In genomic region chr11:123194308-123195181, GRCh38 we compare ENCODE assay signal across 10 cellular contexts. TPM values are rescaled to one million over a fixed set of nuclear protein-coding genes. Genes with fewer than 3 reads are reported as not detected.
DNase-seq lines count a peak whose midpoint lies in the region; ATAC-seq and TF ChIP-seq lines count a peak whose summit lies in the region.
"Had no signal": no experiment of that assay in that cellular context is flagged by ENCODE, and none has a peak within 500 bp of the region (broad histone marks: within the 10 kb centered on the region; RNA-seq: fewer than 3 reads in every experiment).

No MANE protein-coding gene starts in this region.

- no peak for TF ChIP-seq POLR2A in stomach (IDR thresholded peaks at IDR 0.05)

- ATAC-seq in HG03457 (IDR thresholded peaks at IDR 0.05; ENCODE audit: unreplicated experiment): no peak

- intact Hi-C loops in stomach (cut with DNase I; ENCODE audit: low total_unique reads): no loop called here

- 5 to 10% (median 6%) methylated on average over 14 to 53 of the region's 53 CpGs for WGBS in stomach, 5 donors

- DNase-seq in activated CD8-positive, alpha-beta memory T cell treated with anti-CD3 and anti-CD28 coated beads for 24 hours: peak; percentile 57
- DNase-seq in activated CD8-positive, alpha-beta memory T cell treated with anti-CD3 and anti-CD28 coated beads, Interleukin-2, amount 50 U/mL, for 4 hours: no peak
- DNase-seq in adipocyte (ENCODE audit: low read depth) (peak; percentile 69), stomach (no peak), inferior parietal cortex (ENCODE audit: extremely low spot score) (no peak), T-helper 2 cell (no peak)
- DNase-seq: activated B cell treated with CpG ODN at 0.5 μM for 24 hours, DND-41 had no signal

- H3K4me1 ChIP-seq in adipocyte (ENCODE audit: control insufficient read depth, insufficient read depth, low read length) (peaks cover 65% of the 10 kb centered on the region), iPS-20b (ENCODE audit: insufficient read depth, low read length) (peaks cover 32% of the 10 kb centered on the region), stomach (peaks cover 13 to 54% (median 19%) of the 10 kb centered on the region in 4 donors)

- no peak for TF ChIP-seq EP300 in stomach (IDR thresholded peaks at IDR 0.05)

- H3K27ac ChIP-seq in iPS-20b (ENCODE audit: low read length): peak overlapping the region; percentile 43
- peak overlapping the region; percentile 70 to 90 (median 81) for H3K27ac ChIP-seq in stomach

- no peaks in the 10 kb centered on the region for H3K9me3 ChIP-seq in adipocyte (ENCODE audit: control insufficient read depth, low read length)
- no peaks in the 10 kb centered on the region for H3K9me3 ChIP-seq in iPS-20b (ENCODE audit: insufficient read depth, low read depth, low read length)
- H3K9me3 ChIP-seq in stomach: no peaks in the 10 kb centered on the region

- H3K9ac ChIP-seq in adipocyte (ENCODE audit: low read length) (peak overlapping the region; percentile 99), iPS-20b (ENCODE audit: low read depth, low read length) (peak overlapping the region; percentile 80)

- H3K36me3 ChIP-seq in adipocyte (ENCODE audit: control insufficient read depth, insufficient read depth, low read length, severe bottlenecking) (peaks cover 13% of the 10 kb centered on the region), iPS-20b (ENCODE audit: insufficient read depth, low read depth, low read length) (peaks cover 7% of the 10 kb centered on the region; the same call in 1 of the 2 replicates), stomach (no peaks in the 10 kb centered on the region)

- H3K27me3 ChIP-seq in adipocyte (replicated peaks; ENCODE audit: control insufficient read depth, insufficient read depth, low read length) (no peaks in the 10 kb centered on the region), iPS-20b (ENCODE audit: insufficient read depth, low read length) (peaks cover 50% of the 10 kb centered on the region), stomach (peaks cover 0 to 78% (median 31%) of the 10 kb centered on the region in 3 donors)

- peak overlapping the region; percentile 95 for H3K4me3 ChIP-seq in adipocyte (ENCODE audit: low read length)
- peak overlapping the region; percentile 75 for H3K4me3 ChIP-seq in iPS-20b (ENCODE audit: low read length)
- H3K4me3 ChIP-seq in stomach: peak overlapping the region; percentile 42 to 52 (median 50)

- TF ChIP-seq CTCF in stomach (IDR thresholded peaks at IDR 0.05): no peak

RNA-seq across cellular contexts. Expression of gene CLMP, which starts 0.5 kb away (rescaled TPM):
- total RNA-seq in stomach: 10 to 100 TPM; 37.8 to 81.2 (median 46.7) TPM
- 10 to 100 TPM in 2 of 3 donors, 1 to 10 TPM in 1; 4.9 to 16.2 (median 13.5) TPM for polyA plus RNA-seq in stomach
- total RNA-seq: activated B cell treated with CpG ODN at 0.5 μM for 24 hours had no signal

Comparison
In these comparisons a context has a peak if more than half of its experiments do, and no peak if none do; other contexts are left out.
1. DNase-seq: peak in activated CD8-positive, alpha-beta memory T cell treated with anti-CD3 and anti-CD28 coated beads for 24 hours (single experiment) and adipocyte (single experiment); none in activated CD8-positive, alpha-beta memory T cell treated with anti-CD3 and anti-CD28 coated beads, Interleukin-2, amount 50 U/mL, for 4 hours (single experiment), stomach (single experiment), inferior parietal cortex (single experiment) and T-helper 2 cell (0 of 5).
2. Peak in every context shown above with its lines, with median percentiles within 50 percentile points of each other: H3K4me3 ChIP-seq.